In genomic region chr5:178106556-178107239, GRCh38 we compare ENCODE assay signal across 21 cellular contexts. TPM values are rescaled to one million over a fixed set of nuclear protein-coding genes. Genes with fewer than 3 reads are reported as not detected.
DNase-seq lines count a peak whose midpoint lies in the region; ATAC-seq, FAIRE-seq and TF ChIP-seq lines count a peak whose summit lies in the region.
"Had no signal": no experiment of that assay in that cellular context is flagged by ENCODE, and none has a peak within 500 bp of the region (broad histone marks: within the 10 kb centered on the region; RNA-seq: fewer than 3 reads in every experiment).

No MANE protein-coding gene starts in this region.

- DNase-seq in GM12891 (ENCODE audit: insufficient read length, low spot score) = no peak
- DNase-seq in OCI-LY7 (ENCODE audit: low spot score) = no peak
- DNase-seq in NCI-H1694 (lab: John Stamatoyannopoulos, UW) = no peak
- no peak for DNase-seq in left ventricle myocardium inferior
- DNase-seq in LoVo (ENCODE audit: low spot score) = no peak
- no peak for DNase-seq in GM10248 (ENCODE audit: extremely low spot score)
- DNase-seq: activated CD4-positive, CD25-positive, alpha-beta regulatory T cell treated with anti-CD3 and anti-CD28 coated beads, Interleukin-2, amount 50 U/mL, for 72 hours; activated CD8-positive, alpha-beta memory T cell treated with anti-CD3 and anti-CD28 coated beads for 24 hours; activated T-cell treated with anti-CD3 and anti-CD28 coated beads, Interleukin-2, amount 50 U/mL, for 48 hours; HFFc6; NCI-H1105 treated with DMSO at 0.1 percent for 48 hours; NCI-H2171 treated with DMSO at 0.1 percent for 48 hours; NCI-H774; ovary; right lobe of liver; stimulated activated naive CD4-positive, alpha-beta T cell; T1000 had no signal

- H3K4me1 ChIP-seq in OCI-LY7 (ENCODE audit: insufficient read depth, low read length, poor library complexity, severe bottlenecking) (peaks cover 27% of the 10 kb centered on the region), left ventricle myocardium inferior (no peaks in the 10 kb centered on the region)
- H3K4me1 ChIP-seq: right lobe of liver had no signal

- no peaks in the 10 kb centered on the region for H3K79me2 ChIP-seq in OCI-LY7 (ENCODE audit: insufficient read depth, low read depth, low read length)

- H3K4me3 ChIP-seq in OCI-LY7 (ENCODE audit: low read depth, low read length, poor library complexity, severe bottlenecking) (no peak overlapping the region), left ventricle myocardium inferior (no peak overlapping the region)
- H3K4me3 ChIP-seq: lung, ovary, right lobe of liver had no signal

- no peak overlapping the region for H3K4me2 ChIP-seq in OCI-LY7 (ENCODE audit: low read length)

- H3K27ac ChIP-seq in OCI-LY7 (ENCODE audit: low read depth, low read length, poor library complexity, severe bottlenecking) (no peak overlapping the region), left ventricle myocardium inferior (replicated peaks) (no peak overlapping the region)
- H3K27ac ChIP-seq: ovary, right lobe of liver had no signal

- peaks cover 13% of the 10 kb centered on the region for H3K27me3 ChIP-seq in left ventricle myocardium inferior (ENCODE audit: low read depth)
- H3K27me3 ChIP-seq: ovary, right lobe of liver had no signal

- CTCF ChIA-PET in OCI-LY7 (lab: Charles Lee; ENCODE audit: unreplicated experiment) (interaction anchor here (0.6 kb wide), 1 partner anchor 13 kb away, joined by 4 read pairs; no protein-coding TSS in a partner anchor), GM10248 (lab: Yijun Ruan, JAX) (interaction anchor here (1.2 to 3.5 kb wide), 6 partner anchors 9 to 57 kb away, joined by 3 to 30 read pairs (median 4); no protein-coding TSS in a partner anchor)

- H3K9me3 ChIP-seq in OCI-LY7 (ENCODE audit: low read length) (no peaks in the 10 kb centered on the region), left ventricle myocardium inferior (replicated peaks) (no peaks in the 10 kb centered on the region)
- H3K9me3 ChIP-seq: ovary, right lobe of liver had no signal

- peak overlapping the region; percentile 62 for H2AFZ ChIP-seq in OCI-LY7 (ENCODE audit: low read length)

- no peak for TF ChIP-seq CTCF in OCI-LY7 (conservative IDR thresholded peaks at IDR 0.05; ENCODE audit: low read length)
- no peak for TF ChIP-seq CTCF in left ventricle myocardium inferior (IDR thresholded peaks at IDR 0.05; ENCODE audit: borderline replicate concordance)
- TF ChIP-seq CTCF in GM10248 (IDR thresholded peaks at IDR 0.05; ENCODE audit: control extremely low read depth, extremely low read depth, low read depth, missing control alignments) = no peak

- H3K9me2 ChIP-seq in OCI-LY7 (ENCODE audit: insufficient read depth, low read length) = no peaks in the 10 kb centered on the region

- POLR2A ChIA-PET in OCI-LY7 (lab: Charles Lee) (interaction anchor here (0.5 to 1.1 kb wide), 4 partner anchors 9 to 1705 kb away, joined by 3 to 4 read pairs (median 4); no protein-coding TSS in a partner anchor), GM10248 (lab: Yijun Ruan, JAX) (no interaction called here)

- TF ChIP-seq POLR2A in GM12891 (IDR thresholded peaks at IDR 0.05; ENCODE audit: low read depth, low read length) = no peak

- no peaks in the 10 kb centered on the region for H3K36me3 ChIP-seq in OCI-LY7 (ENCODE audit: insufficient read depth, low read length)
- H3K36me3 ChIP-seq in left ventricle myocardium inferior = no peaks in the 10 kb centered on the region
- H3K36me3 ChIP-seq: ovary, right lobe of liver had no signal

- FAIRE-seq in GM12891 (lab: Jason Lieb, UNC) = peak; percentile 77

- no peaks in the 10 kb centered on the region for H4K20me1 ChIP-seq in OCI-LY7 (ENCODE audit: insufficient read depth, low read length)

- BruUV-seq in OCI-LY7 (replicated peaks; lab: Mats Ljungman, UMichigan) = no TSS peak

- intact Hi-C loops in OCI-LY7 (cut with micrococcal nuclease; ENCODE audit: unreplicated experiment) = no loop called here
- intact Hi-C loops in left ventricle myocardium inferior (cut with micrococcal nuclease) = no loop called here

- ATAC-seq in GM21619 (IDR thresholded peaks at IDR 0.05; ENCODE audit: unreplicated experiment) (peak; percentile 69), esophagus mucosa (peak; percentile 60)

TF ChIP-seq in GM12891, 5 proteins besides CTCF, POLR2A, EP300 and RAD21:
- TF ChIP-seq POLR2AphosphoS5 (IDR thresholded peaks at IDR 0.05; ENCODE audit: low read depth, low read length) (no peak), TAF1 (IDR thresholded peaks at IDR 0.05; ENCODE audit: low read depth, low read length) (no peak), SPI1 (IDR thresholded peaks at IDR 0.05; ENCODE audit: low read depth, low read length) (no peak), PAX5 (IDR thresholded peaks at IDR 0.05; ENCODE audit: insufficient read depth, low read length, severe bottlenecking) (no peak), POU2F2 (IDR thresholded peaks at IDR 0.05; ENCODE audit: low read depth, low read length) (no peak)
TF ChIP-seq in GM12891: peak in this region for 0.

RNA-seq across cellular contexts. Expression of gene N4BP3, which starts 6.6 kb away (rescaled TPM):
- 3.8 TPM for polyA plus RNA-seq in GM12891 (2012; ENCODE audit: low read depth, missing spikeins)
- total RNA-seq in OCI-LY7 (2014; rRNA removed; shearing (Covaris generic)) = 23.7 and 28.3 TPM in 2 replicates
- total RNA-seq in OCI-LY7 (2022) (22.3 and 26.1 TPM in 2 replicates), esophagus mucosa (16.5 TPM), left ventricle myocardium inferior (1.8 TPM)
- polyA plus RNA-seq: CD14-positive monocyte had no signal

RNA-seq across cellular contexts. Expression of gene RMND5B, which starts 24.1 kb away (rescaled TPM):
- 21.7 TPM for polyA plus RNA-seq in GM12891 (2012; ENCODE audit: low read depth, missing spikeins)
- total RNA-seq in OCI-LY7 (2014; rRNA removed; shearing (Covaris generic)) = 54.2 and 68.3 TPM in 2 replicates
- total RNA-seq in OCI-LY7 (2022) (63.2 and 63.7 TPM in 2 replicates), esophagus mucosa (71.5 TPM), left ventricle myocardium inferior (38.9 TPM)

RNA-seq across cellular contexts. Expression of gene NHP2, which starts 47.0 kb away (rescaled TPM):
- 273 TPM for polyA plus RNA-seq in GM12891 (2012; ENCODE audit: low read depth, missing spikeins)
- total RNA-seq in OCI-LY7 (2014; rRNA removed; shearing (Covaris generic)) = 309 and 344 TPM in 2 replicates
- total RNA-seq in OCI-LY7 (2022) = 183 and 216 TPM in 2 replicates
- 179 TPM for total RNA-seq in esophagus mucosa
- 78.1 TPM for total RNA-seq in left ventricle myocardium inferior
